In genomic region chr3:196712514-196713413, GRCh38 we compare ENCODE assay signal across 8 cellular contexts. TPM values are rescaled to one million over a fixed set of nuclear protein-coding genes. Genes with fewer than 3 reads are reported as not detected.
A peak's percentile ranks its signal among the peaks of the same experiment; 100 is the strongest.
DNase-seq lines count a peak whose midpoint lies in the region; TF ChIP-seq lines count a peak whose summit lies in the region.

No MANE protein-coding gene starts in this region.

- H3T11ph ChIP-seq in H9 (ENCODE audit: low read length) = no peak overlapping the region

- H4K20me1 ChIP-seq in H9 (ENCODE audit: control insufficient read depth, insufficient read depth, insufficient read length) = no peaks in the 10 kb centered on the region

- TF ChIP-seq CTCF in H9 (conservative IDR thresholded peaks at IDR 0.05) (no peak), NB4 (IDR thresholded peaks at IDR 0.05; ENCODE audit: low read depth, low read length) (no peak)

- no peak overlapping the region for H3K4ac ChIP-seq in H9 (ENCODE audit: low read depth, low read length)

- no peak overlapping the region for H3K56ac ChIP-seq in H9 (ENCODE audit: insufficient read length, low read depth, low read length)

- H2BK20ac ChIP-seq in H9 (ENCODE audit: low read depth, low read length, poor library complexity, severe bottlenecking) = no peak overlapping the region

- no peak overlapping the region for H2BK12ac ChIP-seq in H9 (ENCODE audit: insufficient read length, low read depth, low read length)

- no peak overlapping the region for H2BK15ac ChIP-seq in H9 (ENCODE audit: low read depth, low read length)

- H3K23me2 ChIP-seq in H9 (ENCODE audit: insufficient read length, low read depth, low read length, poor library complexity, severe bottlenecking) = no peaks in the 10 kb centered on the region

- H3K79me1 ChIP-seq in H9 (ENCODE audit: insufficient read depth, low read depth, low read length, poor library complexity, severe bottlenecking) = no peaks in the 10 kb centered on the region

- WGBS in H9 (ENCODE audit: extremely low coverage, insufficient read length, low lambda C conversion rate) = no CpG with 5 or more reads among the region's 64 CpGs

- H2BK120ac ChIP-seq in H9 (ENCODE audit: low read depth, low read length, poor library complexity, severe bottlenecking) = no peak overlapping the region

- no peak for TF ChIP-seq POLR2A in NB4 (IDR thresholded peaks at IDR 0.05; ENCODE audit: extremely low read depth, insufficient read length)

- H3K4me3 Mint-ChIP-seq in H9 = peak overlapping the region; percentile 74 to 82

- H3K4me2 ChIP-seq in H9 (ENCODE audit: insufficient read depth, insufficient read length, low read length) = peak overlapping the region; percentile 69

- H3K9me3 ChIP-seq in H9 (ENCODE audit: control insufficient read depth, low read depth, low read length) = no peaks in the 10 kb centered on the region
- no peaks in the 10 kb centered on the region for H3K9me3 ChIP-seq in muscle layer of colon (ENCODE audit: low read length)

- no peak overlapping the region for H4K91ac ChIP-seq in H9 (ENCODE audit: insufficient read length, low read depth, low read length)

- H4K5ac ChIP-seq in H9 (ENCODE audit: insufficient read length, low read depth, low read length) = no peak overlapping the region

- no peak overlapping the region for H2BK5ac ChIP-seq in H9 (ENCODE audit: insufficient read length, low read length)

- no peak overlapping the region for H2AK5ac ChIP-seq in H9 (ENCODE audit: insufficient read length, low read length)

- peaks cover 8 to 9% of the 10 kb centered on the region in 2 experiments for H3K4me1 Mint-ChIP-seq in H9

- H2AFZ ChIP-seq in H9 (ENCODE audit: low read length) = no peak overlapping the region

- peak overlapping the region; percentile 17; the same call in 1 of the 2 replicates for H3K14ac ChIP-seq in H9 (ENCODE audit: insufficient read depth, low read length)

- no peak overlapping the region for H3K18ac ChIP-seq in H9 (ENCODE audit: insufficient read length, low read depth, low read length)

- peak overlapping the region in 1 of 3 experiments; percentile 77; a peak in 2 of 7 replicates for H3K27ac Mint-ChIP-seq in H9

- peak overlapping the region; percentile 62 for H3K4me3 ChIP-seq in GM08714 (ENCODE audit: low read length)
- H3K4me3 ChIP-seq in NB4 (ENCODE audit: low read depth, low read length) = peak overlapping the region; percentile 74
- H3K4me3 ChIP-seq in muscle layer of colon (ENCODE audit: low read depth in 1 of 2, low read length in 2 of 2) = peak overlapping the region; percentile 80 to 95

- H3K4me1 ChIP-seq in H9 (ENCODE audit: insufficient read depth, low read length) = no peaks in the 10 kb centered on the region
- peaks cover 21% of the 10 kb centered on the region for H3K4me1 ChIP-seq in muscle layer of colon (ENCODE audit: insufficient read depth, low read length)

- H3K9me3 Mint-ChIP-seq in H9 = no peaks in the 10 kb centered on the region

- peaks cover 9% of the 10 kb centered on the region for H3K27me3 Mint-ChIP-seq in H9 (ENCODE audit: low read depth)

- no peaks in the 10 kb centered on the region for H3K36me3 Mint-ChIP-seq in H9 (ENCODE audit: insufficient read depth in 1 of 3, low read depth in 3 of 3)

- H3K9ac ChIP-seq in H9 (ENCODE audit: extremely low read depth, insufficient read length, low read length) (peak overlapping the region; percentile 42), muscle layer of colon (ENCODE audit: low read length) (peak overlapping the region; percentile 70)

- H3K27ac ChIP-seq in H9 (ENCODE audit: insufficient read length, low read depth, low read length) (no peak overlapping the region), muscle layer of colon (ENCODE audit: low read depth, low read length) (peak overlapping the region; percentile 96)

- no peaks in the 10 kb centered on the region for H3K79me2 ChIP-seq in H9 (ENCODE audit: insufficient read depth, low read length)

- DNase-seq in H9 (peak; percentile 53), NB4 (ENCODE audit: low read depth) (peak; percentile 58), epidermal melanocyte (ENCODE audit: insufficient read length, low spot score) (peak; percentile 37), islet precursor cell (no peak)
- DNase-seq in activated CD4-positive, alpha-beta T cell treated with anti-CD3 and anti-CD28 coated beads, Interleukin-2, amount 50 U/mL, for 4 hours = peak; percentile 56 to 58
- DNase-seq in stimulated activated CD8-positive, alpha-beta memory T cell treated with anti-CD3 and anti-CD28 coated beads, Interleukin-7, amount 100 ng/mL, for 1 hour (ENCODE audit: low read depth in 2 of 2) = peak; percentile 41 to 56

- H4K8ac ChIP-seq in H9 (replicated peaks; ENCODE audit: insufficient read length, low read depth, low read length) = no peak overlapping the region

- H3K27me3 ChIP-seq in H9 (ENCODE audit: insufficient read depth, low read length) (no peaks in the 10 kb centered on the region), muscle layer of colon (ENCODE audit: control insufficient read depth in 1 of 2, insufficient read depth in 2 of 2, low read length in 2 of 2) (no peaks in the 10 kb centered on the region)

- no peaks in the 10 kb centered on the region for H3K36me3 ChIP-seq in muscle layer of colon (ENCODE audit: insufficient read depth, low read length)

- H3K23ac ChIP-seq in H9 (ENCODE audit: insufficient read length, low read depth, low read length) = no peak overlapping the region

RNA-seq across cellular contexts. Expression of gene PIGX, which starts 0.6 kb away (rescaled TPM):
- 18.1 and 20.0 TPM in 2 replicates for total RNA-seq in H9 (2021)

RNA-seq across cellular contexts. Expression of gene CEP19, which starts 0.7 kb away (rescaled TPM):
- 1.2 and 1.3 TPM in 2 replicates for total RNA-seq in H9 (2021)

RNA-seq across cellular contexts. Expression of gene PAK2, which starts 26.9 kb away (rescaled TPM):
- 60.8 and 65.7 TPM in 2 replicates for total RNA-seq in H9 (2021)
